ENCODE assay signal across 20 cellular contexts in genomic region chr3:106582151-106582550, GRCh38.
DNase-seq lines count a peak whose midpoint lies in the region; ATAC-seq and TF ChIP-seq lines count a peak whose summit lies in the region.
"Had no signal": no experiment of that assay in that cellular context is flagged by ENCODE, and none has a peak within 500 bp of the region (broad histone marks: within the 10 kb centered on the region; RNA-seq: fewer than 3 reads in every experiment).

No MANE protein-coding gene starts in this region.

- no peaks in the 10 kb centered on the region for H3F3A ChIP-seq in GM23248 (ENCODE audit: insufficient read depth)

- peaks cover 11% of the 10 kb centered on the region for H3K4me1 ChIP-seq in GM23248 (ENCODE audit: insufficient read depth)
- peaks cover 6% of the 10 kb centered on the region for H3K4me1 ChIP-seq in adipocyte (ENCODE audit: control insufficient read depth, insufficient read depth, low read length)
- H3K4me1 ChIP-seq: BE2C, HAP-1 had no signal

- H3K9me3 ChIP-seq in GM23248 (ENCODE audit: low read depth), result no peaks in the 10 kb centered on the region
- H3K9me3 ChIP-seq in adipocyte (ENCODE audit: control insufficient read depth, low read length), result no peaks in the 10 kb centered on the region
- H3K9me3 ChIP-seq: BE2C, HAP-1 had no signal

- in situ Hi-C loops in GM23248 (cut with MboI), result no loop called here

- H3K4me3 ChIP-seq in GM23248 (no peak overlapping the region), adipocyte (ENCODE audit: low read length) (no peak overlapping the region), fibroblast of the aortic adventitia (ENCODE audit: low read depth, low read length) (no peak overlapping the region)
- H3K4me3 ChIP-seq: GM12878, HAP-1 had no signal

- DNase-seq in GM23248 (peak; percentile 9), adipocyte (ENCODE audit: low read depth) (peak; percentile 61), dedifferentiated amniotic fluid mesenchymal stem cell (ENCODE audit: extremely low spot score) (peak; percentile 44), fibroblast of the aortic adventitia (ENCODE audit: low read depth) (peak; percentile 57)
- no peak for DNase-seq in activated CD4-positive, alpha-beta T cell treated with anti-CD3 and anti-CD28 coated beads, Interleukin-2, amount 10 ng/mL, durations not matched to agents 24 days and 14 days
- no peak for DNase-seq in activated T-helper 2 cell treated with anti-CD3 and anti-CD28 coated beads, Interferon-gamma antibody, Interleukin-2, Interleukin-4, amounts not matched to agents 10 μg/mL and 5 μg/mL and 100 μg/mL, durations not matched to agents 14 hours and 24 hours and 36 hours (ENCODE audit: low spot score)
- DNase-seq: ACHN; BE2C; C1 segment of cervical spinal cord; CD4-positive, CD25-positive, alpha-beta regulatory T cell; CD8-positive, alpha-beta memory T cell; COR-L47; DMS 273 treated with DMSO at 0.1 percent for 48 hours; DMS53; DND-41; EL had no signal

- H3K36me3 Mint-ChIP-seq in activated CD4-positive, alpha-beta T cell treated with anti-CD3 and anti-CD28 coated beads, Interleukin-2, amount 10 ng/mL, durations not matched to agents 24 days and 14 days (ENCODE audit: low read depth), result peaks cover 1% of the 10 kb centered on the region
- no peaks in the 10 kb centered on the region for H3K36me3 Mint-ChIP-seq in activated T-helper 2 cell treated with anti-CD3 and anti-CD28 coated beads, Interferon-gamma antibody, Interleukin-2, Interleukin-4, amounts not matched to agents 10 μg/mL and 5 μg/mL and 100 μg/mL, durations not matched to agents 14 hours and 24 hours and 36 hours (ENCODE audit: low read depth)
- H3K36me3 Mint-ChIP-seq: CD4-positive, CD25-positive, alpha-beta regulatory T cell had no signal

- no peak for ATAC-seq in GM21360 (IDR thresholded peaks at IDR 0.05; ENCODE audit: unreplicated experiment)
- ATAC-seq: GM12878 had no signal

- intact Hi-C loops in activated CD4-positive, alpha-beta T cell treated with anti-CD3 and anti-CD28 coated beads, Interleukin-2, amount 10 ng/mL, durations not matched to agents 24 days and 14 days (cut with micrococcal nuclease), result no loop called here
- intact Hi-C loops in activated T-helper 2 cell treated with anti-CD3 and anti-CD28 coated beads, Interferon-gamma antibody, Interleukin-2, Interleukin-4, amounts not matched to agents 10 μg/mL and 5 μg/mL and 100 μg/mL, durations not matched to agents 14 hours and 24 hours and 36 hours (cut with micrococcal nuclease), result no loop called here

- no peaks in the 10 kb centered on the region for H3K79me2 ChIP-seq in GM23248 (ENCODE audit: insufficient read depth)

- H3K4me3 Mint-ChIP-seq in activated CD4-positive, alpha-beta T cell treated with anti-CD3 and anti-CD28 coated beads, Interleukin-2, amount 10 ng/mL, durations not matched to agents 24 days and 14 days, result no peak overlapping the region
- no peak overlapping the region for H3K4me3 Mint-ChIP-seq in activated T-helper 2 cell treated with anti-CD3 and anti-CD28 coated beads, Interferon-gamma antibody, Interleukin-2, Interleukin-4, amounts not matched to agents 10 μg/mL and 5 μg/mL and 100 μg/mL, durations not matched to agents 14 hours and 24 hours and 36 hours (ENCODE audit: low read depth)
- H3K4me3 Mint-ChIP-seq: CD4-positive, CD25-positive, alpha-beta regulatory T cell; CD8-positive, alpha-beta memory T cell had no signal

- H3K9me2 ChIP-seq in GM23248 (ENCODE audit: insufficient read depth), result 0 out of 2 replicates have a peak, but pooled peaks cover 4% of the 10 kb centered on the region

- no peak for TF ChIP-seq CTCF in fibroblast of the aortic adventitia (IDR thresholded peaks at IDR 0.05; ENCODE audit: insufficient read depth, low read length)

- H3K9me3 Mint-ChIP-seq in activated CD4-positive, alpha-beta T cell treated with anti-CD3 and anti-CD28 coated beads, Interleukin-2, amount 10 ng/mL, durations not matched to agents 24 days and 14 days, result peaks cover 6% of the 10 kb centered on the region
- H3K9me3 Mint-ChIP-seq in activated T-helper 2 cell treated with anti-CD3 and anti-CD28 coated beads, Interferon-gamma antibody, Interleukin-2, Interleukin-4, amounts not matched to agents 10 μg/mL and 5 μg/mL and 100 μg/mL, durations not matched to agents 14 hours and 24 hours and 36 hours, result peaks cover 10% of the 10 kb centered on the region
- H3K9me3 Mint-ChIP-seq: CD8-positive, alpha-beta memory T cell had no signal

- no peaks in the 10 kb centered on the region for H4K20me1 ChIP-seq in GM23248 (ENCODE audit: insufficient read depth)

- H3K9ac ChIP-seq in GM23248 (no peak overlapping the region), adipocyte (ENCODE audit: low read length) (no peak overlapping the region)

- H2AFZ ChIP-seq in GM23248, result no peak overlapping the region

- no peak overlapping the region for H3K27ac ChIP-seq in GM23248
- H3K27ac ChIP-seq: HL-60 had no signal

- H3K4me1 Mint-ChIP-seq in activated CD4-positive, alpha-beta T cell treated with anti-CD3 and anti-CD28 coated beads, Interleukin-2, amount 10 ng/mL, durations not matched to agents 24 days and 14 days, result no peaks in the 10 kb centered on the region
- H3K4me1 Mint-ChIP-seq in activated T-helper 2 cell treated with anti-CD3 and anti-CD28 coated beads, Interferon-gamma antibody, Interleukin-2, Interleukin-4, amounts not matched to agents 10 μg/mL and 5 μg/mL and 100 μg/mL, durations not matched to agents 14 hours and 24 hours and 36 hours (ENCODE audit: low read depth), result no peaks in the 10 kb centered on the region
- H3K4me1 Mint-ChIP-seq: CD4-positive, CD25-positive, alpha-beta regulatory T cell; CD8-positive, alpha-beta memory T cell had no signal

- H3K27me3 ChIP-seq in GM23248 (replicated peaks; ENCODE audit: insufficient read depth), result no peaks in the 10 kb centered on the region
- no peaks in the 10 kb centered on the region for H3K27me3 ChIP-seq in adipocyte (replicated peaks; ENCODE audit: control insufficient read depth, insufficient read depth, low read length)
- H3K27me3 ChIP-seq: BE2C had no signal

- no peak overlapping the region for H3K27ac Mint-ChIP-seq in activated CD4-positive, alpha-beta T cell treated with anti-CD3 and anti-CD28 coated beads, Interleukin-2, amount 10 ng/mL, durations not matched to agents 24 days and 14 days
- H3K27ac Mint-ChIP-seq in activated T-helper 2 cell treated with anti-CD3 and anti-CD28 coated beads, Interferon-gamma antibody, Interleukin-2, Interleukin-4, amounts not matched to agents 10 μg/mL and 5 μg/mL and 100 μg/mL, durations not matched to agents 14 hours and 24 hours and 36 hours, result no peak overlapping the region
- H3K27ac Mint-ChIP-seq: CD4-positive, CD25-positive, alpha-beta regulatory T cell; CD8-positive, alpha-beta memory T cell had no signal

- H3K27me3 Mint-ChIP-seq in activated CD4-positive, alpha-beta T cell treated with anti-CD3 and anti-CD28 coated beads, Interleukin-2, amount 10 ng/mL, durations not matched to agents 24 days and 14 days, result peaks cover 2% of the 10 kb centered on the region
- H3K27me3 Mint-ChIP-seq in activated T-helper 2 cell treated with anti-CD3 and anti-CD28 coated beads, Interferon-gamma antibody, Interleukin-2, Interleukin-4, amounts not matched to agents 10 μg/mL and 5 μg/mL and 100 μg/mL, durations not matched to agents 14 hours and 24 hours and 36 hours (ENCODE audit: low read depth), result no peaks in the 10 kb centered on the region
- H3K27me3 Mint-ChIP-seq: CD4-positive, CD25-positive, alpha-beta regulatory T cell; CD8-positive, alpha-beta memory T cell had no signal

- no peaks in the 10 kb centered on the region for H3K36me3 ChIP-seq in GM23248 (ENCODE audit: low read depth)
- no peaks in the 10 kb centered on the region for H3K36me3 ChIP-seq in adipocyte (ENCODE audit: control insufficient read depth, insufficient read depth, low read length, severe bottlenecking)
- H3K36me3 ChIP-seq: BE2C, HAP-1 had no signal

- WGBS in GM23248 (ENCODE audit: low coverage in 1 of 2, low lambda C conversion rate in 2 of 2, missing lambda C conversion rate in 2 of 2), 2 experiments, result 72 to 79% methylated on average over 3 of the region's 3 CpGs

- H3K4me2 ChIP-seq in GM23248 (ENCODE audit: unreplicated experiment), result no peak overlapping the region

Comparison
In these comparisons a context has a peak if more than half of its experiments do, and no peak if none do; other contexts are left out.
1. DNase-seq: peak in GM23248 (single experiment), adipocyte (single experiment), dedifferentiated amniotic fluid mesenchymal stem cell (single experiment) and fibroblast of the aortic adventitia (single experiment); none in activated CD4-positive, alpha-beta T cell treated with anti-CD3 and anti-CD28 coated beads, Interleukin-2, amount 10 ng/mL, durations not matched to agents 24 days and 14 days (single experiment) and activated T-helper 2 cell treated with anti-CD3 and anti-CD28 coated beads, Interferon-gamma antibody, Interleukin-2, Interleukin-4, amounts not matched to agents 10 μg/mL and 5 μg/mL and 100 μg/mL, durations not matched to agents 14 hours and 24 hours and 36 hours (single experiment).